Comparison of ENCODE assay signal across 22 cellular contexts in genomic region chr16:15925631-15926030, GRCh38. TPM values are rescaled to one million over a fixed set of nuclear protein-coding genes. Genes with fewer than 3 reads are reported as not detected.
DNase-seq lines count a peak whose midpoint lies in the region; ATAC-seq and TF ChIP-seq lines count a peak whose summit lies in the region.
"Had no signal": no experiment of that assay in that cellular context is flagged by ENCODE, and none has a peak within 500 bp of the region (broad histone marks: within the 10 kb centered on the region; RNA-seq: fewer than 3 reads in every experiment).

No MANE protein-coding gene starts in this region.

- CTCF ChIA-PET in RWPE1 (lab: Yijun Ruan, JAX): no interaction called here

- intact Hi-C loops in upper lobe of right lung (cut with DNase I): no loop called here

- no peaks in the 10 kb centered on the region for H3K9me3 ChIP-seq in upper lobe of right lung
- H3K9me3 ChIP-seq: Caco-2, SJCRH30 had no signal

- H3K4me1 ChIP-seq in upper lobe of right lung: no peaks in the 10 kb centered on the region
- H3K4me1 ChIP-seq: SJCRH30 had no signal

- TF ChIP-seq CTCF in RWPE1 (conservative IDR thresholded peaks at IDR 0.05; ENCODE audit: low read depth) (no peak), upper lobe of right lung (IDR thresholded peaks at IDR 0.05) (no peak)

- peak overlapping the region; percentile 41 for H3K27ac ChIP-seq in RWPE1
- H3K27ac ChIP-seq in upper lobe of right lung: no peak overlapping the region
- H3K27ac ChIP-seq: GM23248, SJCRH30 had no signal

- POLR2A ChIA-PET in RWPE1 (lab: Yijun Ruan, JAX; ENCODE audit: low non-redundant PET): interaction anchor here (0.6 kb wide), 1 partner anchor 18 kb away, joined by 6 read pairs; no protein-coding TSS in a partner anchor

- DNase-seq in activated effector memory CD4-positive, alpha-beta T cell treated with anti-CD3 and anti-CD28 coated beads, Interleukin-2, amount 50 U/mL, for 16 hours: peak; percentile 36
- DNase-seq in activated effector memory CD4-positive, alpha-beta T cell treated with Interleukin-2 at 50 U/mL for 16 hours: no peak
- DNase-seq in RWPE1 (ENCODE audit: low spot score): no peak
- peak; percentile 37 for DNase-seq in iPS-NIHi7 (ENCODE audit: extremely low spot score)
- DNase-seq in upper lobe of right lung: peak; percentile 32
- DNase-seq in cortex of kidney (lab: John Stamatoyannopoulos, UW): no peak
- DNase-seq in left lobe of liver (ENCODE audit: low spot score): no peak
- DNase-seq: 8988T; Caco-2; CD4-positive, alpha-beta T cell; DMS153; GF-D8; GM23248; IMR-90; Karpas-422; NCI-H1092 treated with DMSO at 0.1 percent for 48 hours; NCI-H187; NCI-H2227 treated with DMSO at 0.1 percent for 48 hours; NCI-H524 treated with DMSO at 0.1 percent for 48 hours; PC-3; SJCRH30 had no signal

- no peaks in the 10 kb centered on the region for H3K36me3 ChIP-seq in upper lobe of right lung
- H3K36me3 ChIP-seq: SJCRH30 had no signal

- ATAC-seq in upper lobe of right lung (no peak), HG03342 (IDR thresholded peaks at IDR 0.05; ENCODE audit: unreplicated experiment) (no peak), left lobe of liver (no peak)
- ATAC-seq: PC-3 had no signal

- no peak overlapping the region for H3K4me3 ChIP-seq in upper lobe of right lung
- H3K4me3 ChIP-seq: GM23248, SJCRH30 had no signal

- no peaks in the 10 kb centered on the region for H3K27me3 ChIP-seq in upper lobe of right lung
- H3K27me3 ChIP-seq: SJCRH30 had no signal

RNA-seq across cellular contexts. Expression of gene ABCC1, which starts 23.8 kb away (rescaled TPM):
- total RNA-seq in upper lobe of right lung (50.6 TPM), left lobe of liver (2.5 TPM)

RNA-seq across cellular contexts. Expression of gene CEP20, which starts 37.2 kb away (rescaled TPM):
- total RNA-seq in upper lobe of right lung (30.3 TPM), left lobe of liver (12.2 TPM)

Comparison
In these comparisons a context has a peak if more than half of its experiments do, and no peak if none do; other contexts are left out.
1. DNase-seq: peak in activated effector memory CD4-positive, alpha-beta T cell treated with anti-CD3 and anti-CD28 coated beads, Interleukin-2, amount 50 U/mL, for 16 hours (single experiment), iPS-NIHi7 (single experiment) and upper lobe of right lung (single experiment); none in activated effector memory CD4-positive, alpha-beta T cell treated with Interleukin-2 at 50 U/mL for 16 hours (single experiment), RWPE1 (single experiment), cortex of kidney (single experiment) and left lobe of liver (single experiment).
2. RNA of gene ABCC1, which starts 23.8 kb away (total RNA-seq): 50.6 TPM in upper lobe of right lung (single experiment); 2.5 TPM in left lobe of liver (single experiment); every median in the first group is over 10 times any median in the second.